8 cellular contexts compared by ENCODE assay signal in genomic region chr14:24135834-24136683, GRCh38. TPM values are rescaled to one million over a fixed set of nuclear protein-coding genes. Genes with fewer than 3 reads are reported as not detected.
DNase-seq lines count a peak whose midpoint lies in the region; ATAC-seq and TF ChIP-seq lines count a peak whose summit lies in the region.

Gene PSME1 (plus strand): TSS chr14:24136194. CDS start chr14:24136263, 69 bp downstream.

- peak; percentile 29 to 94 (median 88) for DNase-seq in C1 segment of cervical spinal cord (lab: John Stamatoyannopoulos, UW)
- peak; percentile 73 for DNase-seq in NCI-H748 treated with DMSO at 0.1 percent for 48 hours (lab: John Stamatoyannopoulos, UW)
- peak; percentile 95 for DNase-seq in activated CD4-positive, alpha-beta T cell treated with anti-CD3 and anti-CD28 coated beads, Interleukin-2, amount 50 U/mL, for 48 hours
- peak; percentile 72 to 92 for DNase-seq in dermis microvascular lymphatic vessel endothelial cell (ENCODE audit: low read depth in 2 of 2)
- DNase-seq in lower leg skin (ENCODE audit: low spot score in 2 of 2), result peak; percentile 87 to 98
- DNase-seq in stimulated activated CD4-positive, alpha-beta T cell treated with anti-CD3 and anti-CD28 coated beads, Interleukin-4, amount 100 ng/mL, for 48 hours (ENCODE audit: low read depth in 2 of 2), result peak; percentile 90 to 95

- TF ChIP-seq POLR2A in lower leg skin (IDR thresholded peaks at IDR 0.05), result no peak

- WGBS in lower leg skin, 2 donors, result 1% methylated on average over 47 to 64 of the region's 75 CpGs

- intact Hi-C loops in lower leg skin (cut with DNase I; ENCODE audit: low total_unique reads), result no loop called here

- H3K4me3 ChIP-seq in lower leg skin (ENCODE audit: low read depth, poor library complexity, severe bottlenecking), result peak within 1 kb of the TSS; percentile 99

- peak in 1 of 3 donors; percentile 1 for TF ChIP-seq CTCF in lower leg skin (IDR thresholded peaks at IDR 0.05)

- ATAC-seq in GM19372 (IDR thresholded peaks at IDR 0.05; ENCODE audit: low read depth, unreplicated experiment), result peak; percentile 84
- peak; percentile 82 for ATAC-seq in HG03521 (IDR thresholded peaks at IDR 0.05; ENCODE audit: unreplicated experiment)

RNA-seq across cellular contexts. Expression of gene PSME1, which starts in this region (rescaled TPM):
- total RNA-seq in dermis microvascular lymphatic vessel endothelial cell (116 and 144 TPM in 2 replicates), lower leg skin (100 to 1,000 TPM in 3 of 4 donors, 10 to 100 TPM in 1; 81.3 to 125 (median 114) TPM)

Comparison
In these comparisons a context has a peak if more than half of its experiments do, and no peak if none do; other contexts are left out.
1. Peak in every context shown above with its lines: DNase-seq, ATAC-seq and H3K4me3 ChIP-seq.